ENCODE assay signal across 21 cellular contexts in genomic region chr10:73088304-73088703, GRCh38. TPM values are rescaled to one million over a fixed set of nuclear protein-coding genes. Genes with fewer than 3 reads are reported as not detected.
DNase-seq lines count a peak whose midpoint lies in the region; ATAC-seq and TF ChIP-seq lines count a peak whose summit lies in the region.
"Had no signal": no experiment of that assay in that cellular context is flagged by ENCODE, and none has a peak within 500 bp of the region (broad histone marks: within the 10 kb centered on the region; RNA-seq: fewer than 3 reads in every experiment).

No MANE protein-coding gene starts in this region.

- peak overlapping the region in 1 of 4 donors; percentile 23 for H3K27ac ChIP-seq in body of pancreas
- H3K27ac ChIP-seq: colonic mucosa, SK-N-MC had no signal

- peak overlapping the region in 1 of 2 donors; percentile 10 for H3K4me3 Mint-ChIP-seq in activated T-cell treated with anti-CD3 and anti-CD28 coated beads, Interleukin-2, amount 50 U/mL, for 72 hours
- H3K4me3 Mint-ChIP-seq in activated T-cell treated with anti-CD3 and anti-CD28 coated beads, Interleukin-2, amount 50 U/mL, for 24 hours = no peak overlapping the region
- no peak overlapping the region for H3K4me3 Mint-ChIP-seq in stimulated activated effector memory CD8-positive, alpha-beta T cell treated with anti-CD3 and anti-CD28 coated beads, Interleukin-12 subunit alpha, Interleukin-12 subunit beta, amount 100 ng/mL, for 72 hours
- H3K4me3 Mint-ChIP-seq: activated B cell treated with CpG ODN at 0.5 μM for 24 hours; activated CD8-positive, alpha-beta T cell treated with anti-CD3 and anti-CD28 coated beads for 36 hours; activated naive CD4-positive, alpha-beta T cell treated with anti-CD3 and anti-CD28 coated beads, Interleukin-2, amount 50 U/mL, for 24 hours; T-helper 2 cell treated with Interferon-gamma antibody and Interleukin-4, amounts not matched to agents 5 μg/mL and 100 μg/mL, for 36 hours had no signal

- peak overlapping the region; percentile 63 for H3K27ac Mint-ChIP-seq in activated T-cell treated with anti-CD3 and anti-CD28 coated beads, Interleukin-2, amount 50 U/mL, for 72 hours
- H3K27ac Mint-ChIP-seq in activated T-cell treated with anti-CD3 and anti-CD28 coated beads, Interleukin-2, amount 50 U/mL, for 24 hours = no peak overlapping the region
- peak overlapping the region; percentile 46 for H3K27ac Mint-ChIP-seq in stimulated activated effector memory CD8-positive, alpha-beta T cell treated with anti-CD3 and anti-CD28 coated beads, Interleukin-12 subunit alpha, Interleukin-12 subunit beta, amount 100 ng/mL, for 72 hours
- H3K27ac Mint-ChIP-seq: activated B cell treated with CpG ODN at 0.5 μM for 24 hours; activated CD8-positive, alpha-beta T cell treated with anti-CD3 and anti-CD28 coated beads for 36 hours; activated naive CD4-positive, alpha-beta T cell treated with anti-CD3 and anti-CD28 coated beads, Interleukin-2, amount 50 U/mL, for 24 hours; T-helper 2 cell treated with Interferon-gamma antibody and Interleukin-4, amounts not matched to agents 5 μg/mL and 100 μg/mL, for 36 hours had no signal

- no peaks in the 10 kb centered on the region for H3K9me3 ChIP-seq in body of pancreas
- H3K9me3 ChIP-seq: BE2C, colonic mucosa, mucosa of descending colon had no signal

- no peak for TF ChIP-seq CTCF in body of pancreas (IDR thresholded peaks at IDR 0.05)

- TF ChIP-seq POLR2A in body of pancreas (IDR thresholded peaks at IDR 0.05) = no peak

- no peaks in the 10 kb centered on the region for H3K27me3 Mint-ChIP-seq in activated T-cell treated with anti-CD3 and anti-CD28 coated beads, Interleukin-2, amount 50 U/mL, for 72 hours (ENCODE audit: low read depth)
- H3K27me3 Mint-ChIP-seq in activated T-cell treated with anti-CD3 and anti-CD28 coated beads, Interleukin-2, amount 50 U/mL, for 24 hours = no peaks in the 10 kb centered on the region
- H3K27me3 Mint-ChIP-seq: activated B cell treated with CpG ODN at 0.5 μM for 24 hours; activated CD8-positive, alpha-beta T cell treated with anti-CD3 and anti-CD28 coated beads for 36 hours; activated naive CD4-positive, alpha-beta T cell treated with anti-CD3 and anti-CD28 coated beads, Interleukin-2, amount 50 U/mL, for 24 hours had no signal

- ATAC-seq in activated T-cell treated with anti-CD3 and anti-CD28 coated beads, Interleukin-2, amount 50 U/mL, for 72 hours (replicated peaks in 1 of 2) = peak; percentile 28 to 31
- peak; percentile 58 for ATAC-seq in HG02798 (IDR thresholded peaks at IDR 0.05; ENCODE audit: poor library complexity, unreplicated experiment)
- ATAC-seq in body of pancreas = peak; percentile 26
- no peak for ATAC-seq in stimulated activated effector memory CD8-positive, alpha-beta T cell treated with anti-CD3 and anti-CD28 coated beads, Interleukin-12 subunit alpha, Interleukin-12 subunit beta, amount 100 ng/mL, for 72 hours
- ATAC-seq: activated CD8-positive, alpha-beta T cell treated with anti-CD3 and anti-CD28 coated beads for 36 hours; left lobe of liver; mucosa of descending colon had no signal

- H3K4me1 ChIP-seq in body of pancreas = peaks cover 49% of the 10 kb centered on the region
- H3K4me1 ChIP-seq: BE2C, colonic mucosa had no signal

- H3K27me3 ChIP-seq in body of pancreas = no peaks in the 10 kb centered on the region
- H3K27me3 ChIP-seq: BE2C, colonic mucosa had no signal

- intact Hi-C loops in body of pancreas (cut with DNase I) = no loop called here

- no peaks in the 10 kb centered on the region for H3K36me3 Mint-ChIP-seq in activated T-cell treated with anti-CD3 and anti-CD28 coated beads, Interleukin-2, amount 50 U/mL, for 72 hours (ENCODE audit: insufficient read depth in 2 of 2)
- peaks cover 24% of the 10 kb centered on the region for H3K36me3 Mint-ChIP-seq in activated T-cell treated with anti-CD3 and anti-CD28 coated beads, Interleukin-2, amount 50 U/mL, for 24 hours (ENCODE audit: low read depth)
- peaks cover 69% of the 10 kb centered on the region for H3K36me3 Mint-ChIP-seq in stimulated activated effector memory CD8-positive, alpha-beta T cell treated with anti-CD3 and anti-CD28 coated beads, Interleukin-12 subunit alpha, Interleukin-12 subunit beta, amount 100 ng/mL, for 72 hours

- no peaks in the 10 kb centered on the region for H3K9me3 Mint-ChIP-seq in activated T-cell treated with anti-CD3 and anti-CD28 coated beads, Interleukin-2, amount 50 U/mL, for 72 hours
- no peaks in the 10 kb centered on the region for H3K9me3 Mint-ChIP-seq in activated T-cell treated with anti-CD3 and anti-CD28 coated beads, Interleukin-2, amount 50 U/mL, for 24 hours
- H3K9me3 Mint-ChIP-seq in stimulated activated effector memory CD8-positive, alpha-beta T cell treated with anti-CD3 and anti-CD28 coated beads, Interleukin-12 subunit alpha, Interleukin-12 subunit beta, amount 100 ng/mL, for 72 hours = no peaks in the 10 kb centered on the region
- H3K9me3 Mint-ChIP-seq: activated B cell treated with CpG ODN at 0.5 μM for 24 hours; activated CD8-positive, alpha-beta T cell treated with anti-CD3 and anti-CD28 coated beads for 36 hours; activated naive CD4-positive, alpha-beta T cell treated with anti-CD3 and anti-CD28 coated beads, Interleukin-2, amount 50 U/mL, for 24 hours; T-helper 2 cell treated with Interferon-gamma antibody and Interleukin-4, amounts not matched to agents 5 μg/mL and 100 μg/mL, for 36 hours had no signal

- H3K36me3 ChIP-seq in body of pancreas (replicated peaks in 1 of 2; ENCODE audit: insufficient read depth in 1 of 2, low read depth in 2 of 2) = no peaks in the 10 kb centered on the region
- H3K36me3 ChIP-seq: BE2C, colonic mucosa had no signal

- H3K4me3 ChIP-seq in body of pancreas = no peak overlapping the region
- H3K4me3 ChIP-seq: colonic mucosa, mucosa of descending colon, SK-N-MC had no signal

- H3K4me1 Mint-ChIP-seq in activated T-cell treated with anti-CD3 and anti-CD28 coated beads, Interleukin-2, amount 50 U/mL, for 72 hours (ENCODE audit: low read depth) = peaks cover 31% of the 10 kb centered on the region
- H3K4me1 Mint-ChIP-seq in activated T-cell treated with anti-CD3 and anti-CD28 coated beads, Interleukin-2, amount 50 U/mL, for 24 hours (ENCODE audit: low read depth) = peaks cover 24% of the 10 kb centered on the region
- peaks cover 9% of the 10 kb centered on the region for H3K4me1 Mint-ChIP-seq in stimulated activated effector memory CD8-positive, alpha-beta T cell treated with anti-CD3 and anti-CD28 coated beads, Interleukin-12 subunit alpha, Interleukin-12 subunit beta, amount 100 ng/mL, for 72 hours

- no peak for DNase-seq in activated T-cell treated with anti-CD3 and anti-CD28 coated beads, Interleukin-2, amount 50 U/mL, for 72 hours
- no peak for DNase-seq in activated T-cell treated with anti-CD3 and anti-CD28 coated beads, Interleukin-2, amount 50 U/mL, for 24 hours
- DNase-seq in body of pancreas (no peak), SKM-1 (lab: John Stamatoyannopoulos, UW; ENCODE audit: unreplicated experiment) (no peak), NCI-H2081 (lab: John Stamatoyannopoulos, UW) (no peak), NCI-H2171 treated with DMSO at 0.1 percent for 48 hours (lab: John Stamatoyannopoulos, UW) (no peak)
- DNase-seq in stimulated activated effector memory CD8-positive, alpha-beta T cell treated with anti-CD3 and anti-CD28 coated beads, Interleukin-12 subunit alpha, Interleukin-12 subunit beta, amount 100 ng/mL, for 72 hours (ENCODE audit: low spot score in 2 of 2) = no peak
- DNase-seq: activated B cell treated with CpG ODN at 0.5 μM for 24 hours; activated CD8-positive, alpha-beta T cell treated with anti-CD3 and anti-CD28 coated beads for 36 hours; BE2C; colonic mucosa; EL; H7; mucosa of descending colon; NCI-H1105 treated with DMSO at 0.1 percent for 48 hours; stimulated activated CD4-positive, alpha-beta T cell treated with anti-CD3 and anti-CD28 coated beads, Interleukin-4, amount 100 ng/mL, for 4 hours had no signal

RNA-seq across cellular contexts. Expression of gene P4HA1, which starts 8.4 kb away (rescaled TPM):
- total RNA-seq in activated T-cell treated with anti-CD3 and anti-CD28 coated beads, Interleukin-2, amount 50 U/mL, for 72 hours = 10 to 100 TPM; 20.5 to 28.8 TPM
- 10 to 100 TPM; 11.9 to 21.5 TPM for total RNA-seq in body of pancreas

RNA-seq across cellular contexts. Expression of gene NUDT13, which starts 22.0 kb away (rescaled TPM):
- total RNA-seq in activated T-cell treated with anti-CD3 and anti-CD28 coated beads, Interleukin-2, amount 50 U/mL, for 72 hours = 1 to 10 TPM in 1 of 2 donors, under 1 TPM in 1; 0.60 to 1.3 TPM
- 1 to 10 TPM; 2.3 to 3.3 TPM for total RNA-seq in body of pancreas
